Comparison of ENCODE assay signal across 14 cellular contexts in the genomic region with DNA sequence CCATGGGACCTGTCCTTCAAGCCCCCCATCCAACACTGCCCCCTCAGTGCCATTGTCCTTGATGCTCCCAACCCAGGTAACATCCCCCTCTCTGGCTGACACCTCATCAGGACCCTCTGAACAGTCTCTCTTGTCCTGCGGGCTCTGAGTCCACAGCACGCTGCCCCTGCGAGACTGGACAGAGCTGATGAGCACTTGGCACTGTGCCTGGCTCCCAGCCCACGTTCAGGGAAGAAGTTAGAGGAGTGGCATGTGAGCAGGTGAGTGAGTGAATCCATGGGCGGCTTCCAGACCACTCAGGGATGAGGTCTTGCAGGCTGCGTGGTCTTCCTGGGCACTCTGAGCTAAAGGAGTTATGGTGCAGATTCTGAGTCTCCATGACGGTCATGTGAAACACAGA.
DNase-seq lines count a peak whose midpoint lies in the region; ATAC-seq and TF ChIP-seq lines count a peak whose summit lies in the region.
"Had no signal": no experiment of that assay in that cellular context is flagged by ENCODE, and none has a peak within 500 bp of the region (broad histone marks: within the 10 kb centered on the region; RNA-seq: fewer than 3 reads in every experiment).

No MANE protein-coding gene starts in this region.

- H3K9me3 ChIP-seq in right atrium auricular region (no peaks in the 10 kb centered on the region), neuronal stem cell (replicated peaks in 1 of 2; ENCODE audit: control insufficient read depth in 2 of 2, insufficient read depth in 1 of 2, low read depth in 1 of 2, low read length in 2 of 2) (no peaks in the 10 kb centered on the region), mucosa of descending colon (no peaks in the 10 kb centered on the region)
- H3K9me3 ChIP-seq: BLaER1 treated with 17β-estradiol and CSF1 and Interleukin-3, amounts not matched to agents 10 nM and 100 nM had no signal

- no peaks in the 10 kb centered on the region for H3K79me1 ChIP-seq in neuronal stem cell (ENCODE audit: low read depth, low read length)

- no peak overlapping the region for H3K4me2 ChIP-seq in neuronal stem cell (ENCODE audit: insufficient read depth, low read length, poor library complexity, severe bottlenecking)
- H3K4me2 ChIP-seq: BLaER1 treated with 17β-estradiol and CSF1 and Interleukin-3, amounts not matched to agents 10 nM and 100 nM had no signal

- H2AFZ ChIP-seq in neuronal stem cell (ENCODE audit: low read length): no peak overlapping the region

- intact Hi-C loops in cardiac septum (cut with DNase I): no loop called here
- intact Hi-C loops in mucosa of descending colon (cut with DNase I, micrococcal nuclease): no loop called here

- H3K36me3 ChIP-seq in right atrium auricular region (no peaks in the 10 kb centered on the region), neuronal stem cell (replicated peaks in 1 of 2; ENCODE audit: control insufficient read depth in 2 of 2, insufficient read depth in 2 of 2, low read length in 2 of 2) (peaks cover 0 to 77% of the 10 kb centered on the region in 2 donors), mucosa of descending colon (ENCODE audit: low read depth) (no peaks in the 10 kb centered on the region)

- H2AK5ac ChIP-seq in neuronal stem cell (ENCODE audit: low read depth, low read length): peak overlapping the region; percentile 67

- no peak overlapping the region for H3K18ac ChIP-seq in neuronal stem cell (ENCODE audit: low read length)

- TF ChIP-seq CTCF in right atrium auricular region (IDR thresholded peaks at IDR 0.05) (no peak), mucosa of descending colon (IDR thresholded peaks at IDR 0.05) (no peak)

- no peak overlapping the region for H4K91ac ChIP-seq in neuronal stem cell (ENCODE audit: low read depth, low read length, poor library complexity)

- in situ Hi-C loops in KBM-7 (cut with MboI; ENCODE audit: low pct_unique_long_range_greater_than_20kb, low sequenced_read_pairs): no loop called here

- H3K4me3 ChIP-seq in right atrium auricular region (no peak overlapping the region), neuronal stem cell (ENCODE audit: low read length in 2 of 2) (no peak overlapping the region), mucosa of descending colon (no peak overlapping the region)
- H3K4me3 ChIP-seq: BLaER1 treated with 17β-estradiol and CSF1 and Interleukin-3, amounts not matched to agents 10 nM and 100 nM had no signal

- H2BK5ac ChIP-seq in neuronal stem cell (ENCODE audit: low read length): no peak overlapping the region

- peak overlapping the region; percentile 61 for H3K14ac ChIP-seq in neuronal stem cell (ENCODE audit: low read length)

- H2BK120ac ChIP-seq in neuronal stem cell (ENCODE audit: low read depth, low read length): no peak overlapping the region

- peak; percentile 36 for DNase-seq in cardiac septum (ENCODE audit: low spot score)
- DNase-seq in right atrium auricular region (ENCODE audit: low spot score): no peak
- peak; percentile 41 for DNase-seq in islet precursor cell
- DNase-seq in neuronal stem cell (ENCODE audit: low spot score): no peak
- no peak for DNase-seq in KBM-7
- DNase-seq in activated CD4-positive, alpha-beta T cell treated with anti-CD3 and anti-CD28 coated beads for 4 hours: no peak
- no peak for DNase-seq in mucosa of descending colon
- no peak for DNase-seq in NOMO-1 treated with DMSO at 0.1 percent for 48 hours (lab: John Stamatoyannopoulos, UW; ENCODE audit: unreplicated experiment)
- DNase-seq: 8988T; AML-193; Calu3; CD4-positive, CD25-positive, alpha-beta regulatory T cell; DMS 273 treated with DMSO at 0.1 percent for 48 hours had no signal

- WGBS in neuronal stem cell (ENCODE audit: extremely low coverage in 2 of 2, insufficient read length in 2 of 2, insufficient replicate concordance in 1 of 2), 2 donors: no CpG with 5 or more reads among the region's 7 CpGs

- no peak overlapping the region for H3K23ac ChIP-seq in neuronal stem cell (ENCODE audit: low read depth, low read length, poor library complexity)

- H3K27ac ChIP-seq in right atrium auricular region: no peak overlapping the region
- H3K27ac ChIP-seq in neuronal stem cell (replicated peaks; ENCODE audit: low read length): no peak overlapping the region
- H3K27ac ChIP-seq: BLaER1 treated with 17β-estradiol and CSF1 and Interleukin-3, amounts not matched to agents 10 nM and 100 nM had no signal

- H3K27me3 ChIP-seq in right atrium auricular region: no peaks in the 10 kb centered on the region
- H3K27me3 ChIP-seq in neuronal stem cell (ENCODE audit: control insufficient read depth in 3 of 3, insufficient read depth in 3 of 3, low read depth in 1 of 3, low read length in 3 of 3): peaks cover 0 to 3% (median 0%) of the 10 kb centered on the region in 3 experiments
- H3K27me3 ChIP-seq: BLaER1 treated with 17β-estradiol and CSF1 and Interleukin-3, amounts not matched to agents 10 nM and 100 nM had no signal

- no peaks in the 10 kb centered on the region for H3K4me1 ChIP-seq in right atrium auricular region
- H3K4me1 ChIP-seq in neuronal stem cell (ENCODE audit: control insufficient read depth in 2 of 2, insufficient read depth in 1 of 2, low read depth in 1 of 2, low read length in 2 of 2): peaks cover 0 to 4% of the 10 kb centered on the region in 2 donors
- H3K4me1 ChIP-seq in mucosa of descending colon (ENCODE audit: low read depth): no peaks in the 10 kb centered on the region

- no peak overlapping the region for H4K8ac ChIP-seq in neuronal stem cell (ENCODE audit: low read depth, low read length)

- peak overlapping the region; percentile 62 for H2BK15ac ChIP-seq in neuronal stem cell (ENCODE audit: low read length)

- peak overlapping the region; percentile 76 for H3K9ac ChIP-seq in neuronal stem cell (ENCODE audit: low read depth, low read length, poor library complexity)
- H3K9ac ChIP-seq: BLaER1 treated with 17β-estradiol and CSF1 and Interleukin-3, amounts not matched to agents 10 nM and 100 nM had no signal

- no peak for ATAC-seq in mucosa of descending colon

- H3K4ac ChIP-seq in neuronal stem cell (ENCODE audit: low read length): no peak overlapping the region

- H2BK12ac ChIP-seq in neuronal stem cell (ENCODE audit: low read length): peak overlapping the region; percentile 76

Comparison
In these comparisons a context has a peak if more than half of its experiments do, and no peak if none do; other contexts are left out.
1. DNase-seq: peak in cardiac septum (single experiment) and islet precursor cell (single experiment); none in right atrium auricular region (single experiment), neuronal stem cell (single experiment), KBM-7 (single experiment), activated CD4-positive, alpha-beta T cell treated with anti-CD3 and anti-CD28 coated beads for 4 hours (0 of 2), mucosa of descending colon (0 of 3) and NOMO-1 treated with DMSO at 0.1 percent for 48 hours (single experiment).